Comparison of ENCODE assay signal across 8 cellular contexts in the genomic region with DNA sequence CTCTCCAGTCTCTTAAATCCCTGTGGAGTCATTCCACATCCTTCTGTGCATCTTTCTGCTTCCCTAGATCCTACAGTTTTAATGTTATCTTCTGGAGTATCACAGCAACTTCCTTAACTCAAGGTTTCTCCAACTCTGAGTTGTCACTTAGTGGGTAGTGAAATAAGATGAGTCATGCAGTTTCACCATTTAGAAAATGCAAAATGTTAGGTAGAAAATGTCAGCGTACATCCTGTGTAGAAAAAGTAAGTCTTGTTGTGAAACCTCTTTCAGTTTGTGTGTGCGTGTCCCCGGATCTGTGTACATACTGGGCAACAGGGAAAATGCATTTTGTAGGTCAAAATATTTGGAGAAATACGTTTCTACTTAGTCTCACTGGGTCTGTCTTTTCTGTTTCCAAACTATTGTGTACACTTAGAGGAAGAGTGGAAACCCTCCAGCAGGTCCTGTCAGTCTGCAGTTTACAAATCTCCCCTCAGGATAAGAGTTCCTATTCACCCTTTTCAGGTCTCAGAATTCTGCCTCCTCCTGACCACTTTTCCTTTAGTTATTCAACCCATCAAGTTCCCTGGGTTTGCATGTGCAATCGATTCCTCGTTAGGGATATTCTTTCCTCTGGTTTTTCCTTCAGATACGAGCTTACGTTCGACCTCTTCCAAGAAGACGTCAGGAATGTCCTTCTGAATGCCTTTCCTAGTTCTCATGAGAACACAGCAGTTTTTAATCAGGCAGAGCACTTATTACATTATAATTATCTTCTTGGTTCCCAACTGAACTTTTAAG.
DNase-seq lines count a peak whose midpoint lies in the region; ATAC-seq, FAIRE-seq and TF ChIP-seq lines count a peak whose summit lies in the region.

No MANE protein-coding gene starts in this region.

- FAIRE-seq in urothelium cell line (lab: Jason Lieb, UNC): peak; percentile 80

- peak in 1 of 10 experiments; percentile 9 for DNase-seq in CD4-positive, alpha-beta T cell
- DNase-seq in RPMI8226 (peak; percentile 83), dedifferentiated amniotic fluid mesenchymal stem cell (ENCODE audit: extremely low spot score) (peak; percentile 90), lung microvascular endothelial cell (ENCODE audit: low read depth in 2 of 2) (peak; percentile 66 to 92), urothelium cell line (ENCODE audit: low spot score) (peak; percentile 50), HEK293T (ENCODE audit: extremely low spot score) (no peak)

- CTCF ChIA-PET in CD4-positive, alpha-beta T cell (lab: Charles Lee): interaction anchor here (0.7 to 2.7 kb wide), 9 partner anchors 10 to 359 kb away, joined by 3 to 35 read pairs (median 6); no protein-coding TSS in a partner anchor
- CTCF ChIA-PET in HEK293T (lab: Yijun Ruan, JAX): interaction anchor here (1.4 kb wide), 1 partner anchor 11 kb away, joined by 6 read pairs; no protein-coding TSS in a partner anchor

- peaks cover 8% of the 10 kb centered on the region for H3K4me1 Mint-ChIP-seq in CD4-positive, alpha-beta T cell (ENCODE audit: low read depth)

- intact Hi-C loops in CD4-positive, alpha-beta T cell (cut with DNase I, micrococcal nuclease): loop anchor here in 1 of 2 experiments (1.0 to 5.0 kb wide), 3 partner anchors 11 to 343 kb away; partner anchors contain the start of gene MYL12B

- no peaks in the 10 kb centered on the region for H3K36me3 Mint-ChIP-seq in CD4-positive, alpha-beta T cell (ENCODE audit: low read depth)

- H3K27me3 ChIP-seq in CD4-positive, alpha-beta T cell (ENCODE audit: control insufficient read depth, insufficient read depth, low read length): no peaks in the 10 kb centered on the region

- POLR2A ChIA-PET in CD4-positive, alpha-beta T cell (lab: Charles Lee): interaction anchor here (0.7 to 6.3 kb wide), 14 partner anchors 10 to 948 kb away, joined by 3 to 185 read pairs (median 4); partner anchors contain the start of genes MYL12B and TGIF1
- POLR2A ChIA-PET in HEK293T (lab: Yijun Ruan, JAX): interaction anchor here (1.7 to 2.4 kb wide), 4 partner anchors 10 to 153 kb away, joined by 6 to 15 read pairs (median 8); no protein-coding TSS in a partner anchor

- TF ChIP-seq CTCF in CD4-positive, alpha-beta T cell (IDR thresholded peaks at IDR 0.05): no peak

- no peaks in the 10 kb centered on the region for H3K27me3 Mint-ChIP-seq in CD4-positive, alpha-beta T cell

- no peaks in the 10 kb centered on the region for H3K9me3 Mint-ChIP-seq in CD4-positive, alpha-beta T cell

- H3K27ac Mint-ChIP-seq in CD4-positive, alpha-beta T cell: no peak overlapping the region

- peak overlapping the region; percentile 38 for H3K27ac ChIP-seq in CD4-positive, alpha-beta T cell (ENCODE audit: low read depth, low read length)

- H3K4me3 Mint-ChIP-seq in CD4-positive, alpha-beta T cell: no peak overlapping the region

- peak; percentile 69 for ATAC-seq in CD4-positive, alpha-beta T cell (ENCODE audit: poor library complexity)
- ATAC-seq in GM19035 (IDR thresholded peaks at IDR 0.05; ENCODE audit: unreplicated experiment) (peak; percentile 90), HG03139 (IDR thresholded peaks at IDR 0.05; ENCODE audit: unreplicated experiment) (peak; percentile 80)

- no peaks in the 10 kb centered on the region for H3K9me3 ChIP-seq in CD4-positive, alpha-beta T cell (ENCODE audit: control insufficient read depth, low read length)

TF ChIP-seq in HEK293T, 16 proteins besides CTCF, POLR2A, EP300 and RAD21:
- TF ChIP-seq HDGF (IDR thresholded peaks at IDR 0.05; ENCODE audit: borderline replicate concordance): no peak
- TF ChIP-seq FOXA1 (IDR thresholded peaks at IDR 0.05): no peak
- no peak for TF ChIP-seq TARDBP (IDR thresholded peaks at IDR 0.05)
- no peak for TF ChIP-seq FOXK2 (IDR thresholded peaks at IDR 0.05)
- no peak for TF ChIP-seq SP1 (IDR thresholded peaks at IDR 0.05)
- TF ChIP-seq FOXM1 (IDR thresholded peaks at IDR 0.05; ENCODE audit: borderline replicate concordance): no peak
- no peak for TF ChIP-seq NFRKB (IDR thresholded peaks at IDR 0.05)
- no peak for TF ChIP-seq ARNT (IDR thresholded peaks at IDR 0.05)
- TF ChIP-seq ELF4 (IDR thresholded peaks at IDR 0.05): no peak
- no peak for TF ChIP-seq CTBP1 (IDR thresholded peaks at IDR 0.05; ENCODE audit: borderline replicate concordance)
- no peak for TF ChIP-seq SUZ12 (IDR thresholded peaks at IDR 0.05)
- TF ChIP-seq LEF1 (IDR thresholded peaks at IDR 0.05; ENCODE audit: borderline replicate concordance): no peak
- no peak for TF ChIP-seq BHLHE40 (IDR thresholded peaks at IDR 0.05; ENCODE audit: borderline replicate concordance)
